21 cellular contexts compared by ENCODE assay signal in the genomic region with DNA sequence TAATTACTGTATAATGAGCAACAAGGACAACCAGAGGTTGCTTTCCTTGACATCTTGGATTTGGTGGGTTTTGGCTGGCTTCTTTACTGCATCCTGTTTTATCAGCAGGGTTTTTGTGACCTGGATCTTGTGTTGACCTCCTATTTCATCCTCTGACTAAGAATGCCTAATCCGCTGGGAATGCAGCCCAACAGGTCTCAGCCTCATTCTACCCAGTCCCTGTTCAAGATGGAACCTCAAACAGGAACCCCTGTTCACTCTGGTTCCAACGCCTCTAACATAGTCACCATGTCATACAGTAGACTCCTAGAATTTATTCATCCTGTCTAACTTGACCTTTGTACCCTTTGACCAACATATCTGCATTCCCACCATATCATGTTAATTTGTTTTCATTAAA.
"Had no signal": no experiment of that assay in that cellular context is flagged by ENCODE, and none has a peak within 500 bp of the region (broad histone marks: within the 10 kb centered on the region; RNA-seq: fewer than 3 reads in every experiment).

No MANE protein-coding gene starts in this region.

- H3K4me3 ChIP-seq: ascending aorta, left ventricle myocardium inferior, transverse colon had no signal

- H3K4me1 Mint-ChIP-seq: activated T-helper 17 cell treated with anti-CD3 and anti-CD28 coated beads, Interleukin-2, amount 50 U/mL, for 72 hours; memory B cell; natural killer cell had no signal

- H3K9me3 ChIP-seq: ascending aorta, left ventricle myocardium inferior, transverse colon had no signal

- H3K36me3 ChIP-seq: ascending aorta, left ventricle myocardium inferior, transverse colon had no signal

- H3K4me1 ChIP-seq: ascending aorta, left ventricle myocardium inferior had no signal

- H3K4me3 Mint-ChIP-seq: activated naive CD4-positive, alpha-beta T cell treated with anti-CD3 and anti-CD28 coated beads for 36 hours; activated T-helper 17 cell treated with anti-CD3 and anti-CD28 coated beads, Interleukin-2, amount 50 U/mL, for 72 hours; effector memory CD8-positive, alpha-beta T cell; memory B cell; natural killer cell had no signal

- H3K27me3 ChIP-seq: ascending aorta, transverse colon had no signal

- DNase-seq: activated CD4-positive, alpha-beta T cell treated with anti-CD3 and anti-CD28 coated beads, Interleukin-2, amount 50 U/mL, for 48 hours; activated CD4-positive, CD25-positive, alpha-beta regulatory T cell treated with anti-CD3 and anti-CD28 coated beads, Interleukin-2, amount 50 U/mL, for 72 hours; activated naive CD4-positive, alpha-beta T cell treated with anti-CD3 and anti-CD28 coated beads for 36 hours; dermis blood vessel endothelial cell; effector memory CD8-positive, alpha-beta T cell; erythroblast; kidney; left ventricle myocardium inferior; natural killer cell; posterior cingulate gyrus; stimulated activated CD4-positive, alpha-beta T cell treated with anti-CD3 and anti-CD28 coated beads, Interleukin-15, amount 100 ng/mL, for 24 hours; stimulated activated CD4-positive, alpha-beta T cell treated with anti-CD3 and anti-CD28 coated beads, Interleukin-4, amount 100 ng/mL, for 4 hours; stimulated activated CD8-positive, alpha-beta memory T cell treated with anti-CD3 and anti-CD28 coated beads, Interleukin-4, amount 100 ng/mL, for 48 hours; stimulated activated naive CD4-positive, alpha-beta T cell treated with Interleukin-2 at 50 U/mL for 16 hours; substantia nigra; T-helper 1 cell; T1000; transverse colon had no signal

- H3K27ac Mint-ChIP-seq: activated naive CD4-positive, alpha-beta T cell treated with anti-CD3 and anti-CD28 coated beads for 36 hours; activated T-helper 17 cell treated with anti-CD3 and anti-CD28 coated beads, Interleukin-2, amount 50 U/mL, for 72 hours; effector memory CD8-positive, alpha-beta T cell; memory B cell; natural killer cell had no signal

- H3K27ac ChIP-seq: ascending aorta, left ventricle myocardium inferior, transverse colon had no signal

- H3K36me3 Mint-ChIP-seq: memory B cell, natural killer cell had no signal

- ATAC-seq: activated T-helper 17 cell treated with anti-CD3 and anti-CD28 coated beads, Interleukin-2, amount 50 U/mL, for 72 hours; effector memory CD8-positive, alpha-beta T cell; natural killer cell had no signal

- H3K27me3 Mint-ChIP-seq: activated T-helper 17 cell treated with anti-CD3 and anti-CD28 coated beads, Interleukin-2, amount 50 U/mL, for 72 hours; effector memory CD8-positive, alpha-beta T cell; memory B cell had no signal
